8 cellular contexts compared by ENCODE assay signal in genomic region chr9:21434202-21435014, GRCh38. TPM values are rescaled to one million over a fixed set of nuclear protein-coding genes. Genes with fewer than 3 reads are reported as not detected.
DNase-seq lines count a peak whose midpoint lies in the region; ATAC-seq and TF ChIP-seq lines count a peak whose summit lies in the region.

No MANE protein-coding gene starts in this region.

- H3K18ac ChIP-seq in mesenchymal stem cell (ENCODE audit: low read depth in 1 of 2, low read length in 2 of 2) = no peak overlapping the region

- no peaks in the 10 kb centered on the region for H3K9me3 ChIP-seq in HEK293 (ENCODE audit: control insufficient read depth, insufficient read depth, low read depth, low read length)
- no peaks in the 10 kb centered on the region for H3K9me3 ChIP-seq in PC-9 (ENCODE audit: insufficient read depth, low read depth)
- no peaks in the 10 kb centered on the region for H3K9me3 ChIP-seq in mesenchymal stem cell (ENCODE audit: control insufficient read depth, low read length)

- intact Hi-C loops in PC-9 (cut with micrococcal nuclease; ENCODE audit: unreplicated experiment) (loop anchor here (1.0 kb wide), 1 partner anchor 355 kb away; no protein-coding TSS in a partner anchor), MCF 10A (cut with micrococcal nuclease) (loop anchor here (1.0 kb wide), 1 partner anchor 810 kb away; no protein-coding TSS in a partner anchor)

- H3K23ac ChIP-seq in mesenchymal stem cell (ENCODE audit: low read length in 2 of 2) = no peak overlapping the region

- H3K4ac ChIP-seq in mesenchymal stem cell (ENCODE audit: low read depth in 1 of 2, low read length in 2 of 2) = no peak overlapping the region

- DNase-seq in D341Med (ENCODE audit: low spot score) (peak; percentile 41), PC-9 (peak in 1 of 2 experiments; percentile 26), MCF 10A (ENCODE audit: unreplicated experiment) (peak; percentile 53), mesenchymal stem cell (peak; percentile 60), NOMO-1 (lab: John Stamatoyannopoulos, UW; ENCODE audit: unreplicated experiment in 2 of 2) (no peak)

- no peak overlapping the region for H4K91ac ChIP-seq in mesenchymal stem cell (ENCODE audit: low read length)

- H3K4me1 ChIP-seq in HEK293 (ENCODE audit: control insufficient read depth, insufficient read depth, low read length) (no peaks in the 10 kb centered on the region), PC-9 (replicated peaks; ENCODE audit: insufficient read depth) (no peaks in the 10 kb centered on the region), mesenchymal stem cell (ENCODE audit: control insufficient read depth, insufficient read depth, low read depth, low read length) (no peaks in the 10 kb centered on the region)

- no peaks in the 10 kb centered on the region for H3K27me3 ChIP-seq in PC-9 (ENCODE audit: insufficient read depth, low read depth)
- peaks cover 0 to 10% of the 10 kb centered on the region in 2 experiments for H3K27me3 ChIP-seq in mesenchymal stem cell (ENCODE audit: control insufficient read depth in 1 of 2, insufficient read depth in 1 of 2, low read length in 2 of 2)

- ATAC-seq in GM21619 (IDR thresholded peaks at IDR 0.05; ENCODE audit: unreplicated experiment) (no peak), HG03571 (IDR thresholded peaks at IDR 0.05; ENCODE audit: unreplicated experiment) (no peak)

- TF ChIP-seq CTCF in HEK293 (tag by site-specific recombination; IDR thresholded peaks at IDR 0.05) (no peak), PC-9 (conservative IDR thresholded peaks at IDR 0.05) (peak; percentile 66), MCF 10A (IDR thresholded peaks at IDR 0.05; ENCODE audit: unreplicated experiment) (peak; percentile 46)

- H4K8ac ChIP-seq in mesenchymal stem cell (ENCODE audit: low read length) = no peak overlapping the region

- H2BK5ac ChIP-seq in mesenchymal stem cell (ENCODE audit: low read depth, low read length, poor library complexity, severe bottlenecking) = no peak overlapping the region

- POLR2A ChIA-PET in HEK293 (lab: Yijun Ruan, JAX) = no interaction called here
- POLR2A ChIA-PET in PC-9 (lab: Charles Lee; ENCODE audit: unreplicated experiment) = interaction anchor here (0.9 kb wide), 1 partner anchor 140 kb away, joined by 6 read pairs; no protein-coding TSS in a partner anchor
- POLR2A ChIA-PET in MCF 10A (lab: Yijun Ruan, JAX) = interaction anchor here (0.7 kb wide), 1 partner anchor 968 kb away, joined by 3 read pairs; no protein-coding TSS in a partner anchor

- no peak overlapping the region for H3K4me3 Mint-ChIP-seq in MCF 10A (ENCODE audit: unreplicated experiment)

- no peaks in the 10 kb centered on the region for H3K27me3 Mint-ChIP-seq in MCF 10A (ENCODE audit: insufficient read depth, unreplicated experiment)

- no peaks in the 10 kb centered on the region for H3K9me3 Mint-ChIP-seq in MCF 10A (ENCODE audit: unreplicated experiment)

- BruUV-seq in PC-9 (replicated peaks; lab: Mats Ljungman, UMichigan) (no TSS peak), MCF 10A (replicated peaks; lab: Mats Ljungman, UMichigan) (no TSS peak)

- no peak overlapping the region for H2AFZ ChIP-seq in PC-9
- no peak overlapping the region for H2AFZ ChIP-seq in mesenchymal stem cell (ENCODE audit: low read depth, low read length)

- H3K27ac Mint-ChIP-seq in MCF 10A (ENCODE audit: low read depth, unreplicated experiment) = no peak overlapping the region

- H3K4me3 ChIP-seq in HEK293 (ENCODE audit: low read depth, low read length) = no peak overlapping the region
- no peak overlapping the region for H3K4me3 ChIP-seq in PC-9
- no peak overlapping the region for H3K4me3 ChIP-seq in mesenchymal stem cell (ENCODE audit: insufficient read depth in 1 of 2, low read depth in 1 of 2, low read length in 2 of 2)

- H3K27ac ChIP-seq in HEK293 (ENCODE audit: extremely low read depth, low read depth, low read length) = no peak overlapping the region
- no peak overlapping the region for H3K27ac ChIP-seq in PC-9
- no peak overlapping the region for H3K27ac ChIP-seq in mesenchymal stem cell (ENCODE audit: low read length, poor library complexity, severe bottlenecking)

- CTCF ChIA-PET in HEK293 (lab: Yijun Ruan, JAX) (interaction anchor here (0.6 to 3.3 kb wide), 38 partner anchors 8 to 1318 kb away, joined by 3 to 19 read pairs (median 4); no protein-coding TSS in a partner anchor), PC-9 (lab: Charles Lee) (interaction anchor here (0.6 to 1.1 kb wide), 4 partner anchors 32 to 354 kb away, joined by 3 to 4 read pairs (median 3); no protein-coding TSS in a partner anchor), MCF 10A (lab: Yijun Ruan, JAX) (interaction anchor here (0.5 to 2.3 kb wide), 26 partner anchors 9 to 901 kb away, joined by 3 to 16 read pairs (median 3); no protein-coding TSS in a partner anchor)

- H3K36me3 Mint-ChIP-seq in MCF 10A (ENCODE audit: insufficient read depth, unreplicated experiment) = no peaks in the 10 kb centered on the region

- H3K14ac ChIP-seq in mesenchymal stem cell (ENCODE audit: low read length in 2 of 2) = no peak overlapping the region

- no peak overlapping the region for H3K4me2 ChIP-seq in PC-9
- H3K4me2 ChIP-seq in mesenchymal stem cell (ENCODE audit: low read length, poor library complexity, severe bottlenecking) = no peak overlapping the region

- H3K79me2 ChIP-seq in PC-9 (ENCODE audit: low read depth) = no peaks in the 10 kb centered on the region

- no peaks in the 10 kb centered on the region for H3K4me1 Mint-ChIP-seq in MCF 10A (ENCODE audit: insufficient read depth, unreplicated experiment)

- no peaks in the 10 kb centered on the region for H4K20me1 ChIP-seq in PC-9 (ENCODE audit: insufficient read depth)

- no peak overlapping the region for H2BK12ac ChIP-seq in mesenchymal stem cell (ENCODE audit: low read length in 2 of 2)

- no peak overlapping the region for H2BK15ac ChIP-seq in mesenchymal stem cell (ENCODE audit: low read depth, poor library complexity, severe bottlenecking)

- H3K9me2 ChIP-seq in PC-9 (ENCODE audit: insufficient read depth) = no peaks in the 10 kb centered on the region

- H3K36me3 ChIP-seq in HEK293 (ENCODE audit: control insufficient read depth in 2 of 2, insufficient read depth in 1 of 2, low read length in 2 of 2) (no peaks in the 10 kb centered on the region), PC-9 (ENCODE audit: low read depth) (no peaks in the 10 kb centered on the region), mesenchymal stem cell (ENCODE audit: control insufficient read depth in 1 of 2, insufficient read depth in 2 of 2, low read depth in 1 of 2, low read length in 2 of 2) (no peaks in the 10 kb centered on the region)

- 64% methylated on average over 9 of the region's 9 CpGs for WGBS in mesenchymal stem cell

- no peaks in the 10 kb centered on the region for H3K79me1 ChIP-seq in mesenchymal stem cell (replicated peaks; ENCODE audit: low read length, poor library complexity, severe bottlenecking)

- no peak overlapping the region for H2BK120ac ChIP-seq in mesenchymal stem cell (ENCODE audit: low read depth, low read length)

- H3F3A ChIP-seq in PC-9 (ENCODE audit: insufficient read depth, low read depth) = no peaks in the 10 kb centered on the region

- H2AK5ac ChIP-seq in mesenchymal stem cell (ENCODE audit: low read length, severe bottlenecking) = no peak overlapping the region

- no peak overlapping the region for H3K9ac ChIP-seq in mesenchymal stem cell (ENCODE audit: low read length)

TF ChIP-seq in HEK293, 187 proteins besides CTCF, POLR2A, EP300 and RAD21:
- no peak for TF ChIP-seq ZNF514 (tag by site-specific recombination; IDR thresholded peaks at IDR 0.05)
- TF ChIP-seq ZNF140 (tag by site-specific recombination; IDR thresholded peaks at IDR 0.05) = no peak
- peak; percentile 29; the same call in 1 of the 2 replicates for TF ChIP-seq ZNF654 (tag by site-specific recombination; IDR thresholded peaks at IDR 0.05; ENCODE audit: low read depth)

RNA-seq across cellular contexts. Expression of gene IFNA1, which starts 5.8 kb away (rescaled TPM):
- total RNA-seq in PC-9 (2021) (not detected in 2 replicates), MCF 10A (2022) (not detected in 2 replicates)
- not detected for polyA plus RNA-seq in mesenchymal stem cell (2013, experiment 1 of 2)
- not detected for polyA plus RNA-seq in mesenchymal stem cell (2013, experiment 2 of 2)

RNA-seq across cellular contexts. Expression of gene IFNA8, which starts 25.5 kb away (rescaled TPM):
- total RNA-seq in PC-9 (2021) (not detected in 2 replicates), MCF 10A (2022) (not detected in 2 replicates)
- polyA plus RNA-seq in mesenchymal stem cell (2013, experiment 1 of 2) = not detected
- not detected for polyA plus RNA-seq in mesenchymal stem cell (2013, experiment 2 of 2)

RNA-seq across cellular contexts. Expression of gene IFNE, which starts 47.7 kb away (rescaled TPM):
- total RNA-seq in PC-9 (2021) (3.5 and 4.7 TPM in 2 replicates), MCF 10A (2022) (2.1 and 2.4 TPM in 2 replicates)
- polyA plus RNA-seq in mesenchymal stem cell (2013, experiment 1 of 2) = not detected
- polyA plus RNA-seq in mesenchymal stem cell (2013, experiment 2 of 2) = 0.03 TPM

RNA-seq across cellular contexts. Expression of gene IFNA2, which starts 49.2 kb away (rescaled TPM):
- not detected in 2 replicates for total RNA-seq in PC-9 (2021)
- total RNA-seq in MCF 10A (2022) = not detected in 2 replicates
- polyA plus RNA-seq in mesenchymal stem cell (2013, experiment 1 of 2) = not detected
- not detected for polyA plus RNA-seq in mesenchymal stem cell (2013, experiment 2 of 2)

Comparison
In these comparisons a context has a peak if more than half of its experiments do, and no peak if none do; other contexts are left out.
1. DNase-seq: peak in D341Med (single experiment), MCF 10A (single experiment) and mesenchymal stem cell (single experiment); none in NOMO-1 (0 of 2).